ENCODE assay signal across 8 cellular contexts in genomic region chr5:59099270-59099994, GRCh38.
DNase-seq lines count a peak whose midpoint lies in the region; ATAC-seq and TF ChIP-seq lines count a peak whose summit lies in the region.

No MANE protein-coding gene starts in this region.

- no peak overlapping the region for H3K4me3 ChIP-seq in astrocyte of the spinal cord (ENCODE audit: low read depth, low read length)

- no peak overlapping the region for H3K27ac Mint-ChIP-seq in endothelial cell (ENCODE audit: unreplicated experiment)

- ATAC-seq in HG02642 (IDR thresholded peaks at IDR 0.05; ENCODE audit: poor library complexity, unreplicated experiment) (no peak), GM21515 (IDR thresholded peaks at IDR 0.05; ENCODE audit: unreplicated experiment) (no peak)

- H3K9me3 Mint-ChIP-seq in endothelial cell (ENCODE audit: unreplicated experiment) = no peaks in the 10 kb centered on the region

- no peaks in the 10 kb centered on the region for H3K27me3 Mint-ChIP-seq in endothelial cell (ENCODE audit: unreplicated experiment)

- no peak overlapping the region for H3K4me3 Mint-ChIP-seq in endothelial cell (ENCODE audit: unreplicated experiment)

- in situ Hi-C loops in astrocyte of the spinal cord (cut with HindIII; ENCODE audit: low sequenced_read_pairs) = no loop called here

- H3K36me3 Mint-ChIP-seq in endothelial cell (ENCODE audit: low read depth, unreplicated experiment) = no peaks in the 10 kb centered on the region

- TF ChIP-seq CTCF in GM20000 (IDR thresholded peaks at IDR 0.05; ENCODE audit: extremely low read depth, missing control alignments) (no peak), astrocyte of the spinal cord (IDR thresholded peaks at IDR 0.05; ENCODE audit: low read depth, low read length) (no peak), endothelial cell (IDR thresholded peaks at IDR 0.05; ENCODE audit: unreplicated experiment) (no peak)

- peaks cover 3% of the 10 kb centered on the region for H3K4me1 Mint-ChIP-seq in endothelial cell (ENCODE audit: unreplicated experiment)

- peak; percentile 29 for DNase-seq in GM20000 (ENCODE audit: low spot score)
- DNase-seq in NCI-H226 = peak; percentile 83
- peak; percentile 89 for DNase-seq in astrocyte of the spinal cord (ENCODE audit: low read depth, low spot score)
- peak; percentile 3 to 18 (median 6) for DNase-seq in stimulated activated CD4-positive, alpha-beta T cell treated with anti-CD3 and anti-CD28 coated beads, TNF-alpha, amount 100 ng/mL, for 48 hours (ENCODE audit: low read depth in 3 of 3)
- no peak for DNase-seq in endothelial cell (ENCODE audit: low spot score)
- DNase-seq in NCI-H82 (lab: John Stamatoyannopoulos, UW) = no peak

Comparison
In these comparisons a context has a peak if more than half of its experiments do, and no peak if none do; other contexts are left out.
1. DNase-seq: peak in GM20000 (single experiment), NCI-H226 (single experiment), astrocyte of the spinal cord (single experiment) and stimulated activated CD4-positive, alpha-beta T cell treated with anti-CD3 and anti-CD28 coated beads, TNF-alpha, amount 100 ng/mL, for 48 hours (3 of 3); none in endothelial cell (single experiment) and NCI-H82 (single experiment).